In genomic region chr16:49855280-49855821, GRCh38 we compare ENCODE assay signal across 8 cellular contexts. TPM values are rescaled to one million over a fixed set of nuclear protein-coding genes. Genes with fewer than 3 reads are reported as not detected.
DNase-seq lines count a peak whose midpoint lies in the region; ATAC-seq and TF ChIP-seq lines count a peak whose summit lies in the region.

No MANE protein-coding gene starts in this region.

- H3K9me3 ChIP-seq in thyroid gland, result no peaks in the 10 kb centered on the region

- no peak overlapping the region for H3K27ac Mint-ChIP-seq in natural killer cell treated with Interleukin-12 subunit alpha and Interleukin-12 subunit beta and Interleukin-15 and Interleukin-18, amount 100 ng/mL, for 72 hours

- ATAC-seq in GM19372 (IDR thresholded peaks at IDR 0.05; ENCODE audit: low read depth, unreplicated experiment) (peak; percentile 67), HG03521 (IDR thresholded peaks at IDR 0.05; ENCODE audit: unreplicated experiment) (peak; percentile 54)
- ATAC-seq in natural killer cell treated with Interleukin-12 subunit alpha and Interleukin-12 subunit beta and Interleukin-15 and Interleukin-18, amount 100 ng/mL, for 72 hours, result peak; percentile 86 to 89

- peaks cover 33 to 39% of the 10 kb centered on the region in 2 donors for H3K27me3 Mint-ChIP-seq in natural killer cell treated with Interleukin-12 subunit alpha and Interleukin-12 subunit beta and Interleukin-15 and Interleukin-18, amount 100 ng/mL, for 72 hours

- no peaks in the 10 kb centered on the region for H3K36me3 ChIP-seq in thyroid gland

- peaks cover 27 to 32% of the 10 kb centered on the region in 2 donors for H3K4me1 ChIP-seq in thyroid gland

- peaks cover 0 to 5% of the 10 kb centered on the region in 2 donors for H3K4me1 Mint-ChIP-seq in natural killer cell treated with Interleukin-12 subunit alpha and Interleukin-12 subunit beta and Interleukin-15 and Interleukin-18, amount 100 ng/mL, for 72 hours (ENCODE audit: low read depth in 2 of 2)

- peak overlapping the region; percentile 34 to 80 (median 69) for H3K4me3 ChIP-seq in thyroid gland (replicated peaks in 1 of 3)

- peak overlapping the region; percentile 39 for H3K4me3 Mint-ChIP-seq in natural killer cell treated with Interleukin-12 subunit alpha and Interleukin-12 subunit beta and Interleukin-15 and Interleukin-18, amount 100 ng/mL, for 72 hours

- intact Hi-C loops in thyroid gland (cut with DNase I), result loop anchor here (5.0 kb wide), 1 partner anchor 368 kb away; no protein-coding TSS in a partner anchor

- H3K27ac ChIP-seq in thyroid gland, result peak overlapping the region; percentile 58 to 89 (median 83)

- H3K9me3 Mint-ChIP-seq in natural killer cell treated with Interleukin-12 subunit alpha and Interleukin-12 subunit beta and Interleukin-15 and Interleukin-18, amount 100 ng/mL, for 72 hours, result no peaks in the 10 kb centered on the region

- H3K27me3 ChIP-seq in thyroid gland, result no peaks in the 10 kb centered on the region

- peak in 1 of 2 donors; percentile 82 for TF ChIP-seq POLR2A in thyroid gland (IDR thresholded peaks at IDR 0.05)

- H3K36me3 Mint-ChIP-seq in natural killer cell treated with Interleukin-12 subunit alpha and Interleukin-12 subunit beta and Interleukin-15 and Interleukin-18, amount 100 ng/mL, for 72 hours, result no peaks in the 10 kb centered on the region

- DNase-seq in AG09319 (ENCODE audit: extremely low read depth, low read depth), result peak; percentile 44
- peak; percentile 82 for DNase-seq in activated effector memory CD4-positive, alpha-beta T cell treated with anti-CD3 and anti-CD28 coated beads, Interleukin-2, amount 50 U/mL, for 16 hours
- peak; percentile 63 for DNase-seq in fibroblast of the conjunctiva (ENCODE audit: low read depth)
- DNase-seq in natural killer cell treated with Interleukin-12 subunit alpha and Interleukin-12 subunit beta and Interleukin-15 and Interleukin-18, amount 100 ng/mL, for 72 hours (ENCODE audit: low spot score), result peak; percentile 81
- peak; percentile 86 to 88 for DNase-seq in thyroid gland

- TF ChIP-seq CTCF in AG09319 (IDR thresholded peaks at IDR 0.05; ENCODE audit: low read depth, low read length), result no peak
- TF ChIP-seq CTCF in thyroid gland (IDR thresholded peaks at IDR 0.05), result no peak

- WGBS in thyroid gland, 2 donors, result 0 to 3% methylated on average over 19 to 27 of the region's 75 CpGs

TF ChIP-seq in PFSK-1, 5 proteins besides CTCF, POLR2A, EP300 and RAD21:
- no peak for TF ChIP-seq REST (IDR thresholded peaks at IDR 0.05; ENCODE audit: insufficient read depth in 1 of 2, low read depth in 2 of 2, low read length in 2 of 2)
- TF ChIP-seq POLR2AphosphoS5 (IDR thresholded peaks at IDR 0.05; ENCODE audit: low read depth, low read length), result peak; percentile 74
- TF ChIP-seq TAF1 (IDR thresholded peaks at IDR 0.05; ENCODE audit: borderline replicate concordance, insufficient read depth, low read length), result peak; percentile 72

RNA-seq across cellular contexts. Expression of gene ZNF423, which starts 0.6 kb away (rescaled TPM):
- polyA plus RNA-seq in PFSK-1 (2012; ENCODE audit: insufficient read length, low read depth), result 17.0 TPM
- not detected for total RNA-seq in natural killer cell treated with Interleukin-12 subunit alpha and Interleukin-12 subunit beta and Interleukin-15 and Interleukin-18, amount 100 ng/mL, for 72 hours
- 10 to 100 TPM in 1 of 4 donors, 1 to 10 TPM in 3; 7.4 to 10.0 (median 8.5) TPM for total RNA-seq in thyroid gland

Comparison
In these comparisons a context has a peak if more than half of its experiments do, and no peak if none do; other contexts are left out.
1. Peak in every context shown above with its lines: DNase-seq, ATAC-seq, H3K4me3 ChIP-seq and H3K27ac ChIP-seq.
2. RNA of gene ZNF423, which starts 0.6 kb away (total RNA-seq): 7.4 to 10.0 TPM in thyroid gland; not detected in natural killer cell treated with Interleukin-12 subunit alpha and Interleukin-12 subunit beta and Interleukin-15 and Interleukin-18, amount 100 ng/mL, for 72 hours; every median in the first group is over 4 times any median in the second.